8 cellular contexts compared by ENCODE assay signal in genomic region chr20:62651285-62652021, GRCh38. TPM values are rescaled to one million over a fixed set of nuclear protein-coding genes. Genes with fewer than 3 reads are reported as not detected.
DNase-seq lines count a peak whose midpoint lies in the region; ATAC-seq, FAIRE-seq and TF ChIP-seq lines count a peak whose summit lies in the region.

No MANE protein-coding gene starts in this region.

- intact Hi-C loops in esophagus muscularis mucosa (cut with DNase I) (loop anchor here (10.0 kb wide), 1 partner anchor 283 kb away; the partner anchor contains the start of gene GID8), gastrocnemius medialis (cut with DNase I; ENCODE audit: low total_unique reads) (loop anchor here (1.0 to 5.0 kb wide), 2 partner anchors 143 to 286 kb away; partner anchors contain the start of gene GID8)

- TF ChIP-seq POLR2A in esophagus muscularis mucosa (IDR thresholded peaks at IDR 0.05; ENCODE audit: low read depth) (no peak), gastrocnemius medialis (IDR thresholded peaks at IDR 0.05) (no peak)

- CTCF ChIA-PET in GM10248 (lab: Yijun Ruan, JAX) (interaction anchor here (0.8 to 1.6 kb wide), 9 partner anchors 9 to 242 kb away, joined by 3 to 8 read pairs (median 3); partner anchors contain the start of gene SLCO4A1), HEK293 (lab: Yijun Ruan, JAX) (interaction anchor here (0.6 to 2.0 kb wide), 3 partner anchors 15 to 242 kb away, joined by 3 to 4 read pairs (median 3); no protein-coding TSS in a partner anchor)

- ATAC-seq in gastrocnemius medialis: no peak

- DNase-seq in GM10248 (ENCODE audit: extremely low spot score) (peak; percentile 87), NCI-H1694 treated with DMSO at 0.1 percent for 48 hours (lab: John Stamatoyannopoulos, UW) (peak; percentile 50), esophagus muscularis mucosa (ENCODE audit: extremely low spot score) (no peak), gastrocnemius medialis (peak in 1 of 2 donors; percentile 59), RCC 7860 (ENCODE audit: low spot score) (no peak), NCI-H446 (lab: John Stamatoyannopoulos, UW) (no peak)
- DNase-seq in activated CD8-positive, alpha-beta memory T cell treated with anti-CD3 and anti-CD28 coated beads for 4 hours (ENCODE audit: low read depth in 2 of 2): peak; percentile 46 to 58

- no peak overlapping the region for H3K27ac ChIP-seq in HEK293 (ENCODE audit: extremely low read depth, low read depth, low read length)
- peak overlapping the region; percentile 93 to 94 (median 94) for H3K27ac ChIP-seq in esophagus muscularis mucosa (replicated peaks in 1 of 4)
- peak overlapping the region; percentile 87 to 95 (median 94) for H3K27ac ChIP-seq in gastrocnemius medialis

- H3K4me3 ChIP-seq in HEK293 (ENCODE audit: low read depth, low read length) (no peak overlapping the region), esophagus muscularis mucosa (peak overlapping the region; percentile 21 to 49 (median 40)), gastrocnemius medialis (peak overlapping the region in 3 of 4 donors; percentile 18 to 52 (median 19))

- in situ Hi-C loops in gastrocnemius medialis (cut with MboI; ENCODE audit: low sequenced_read_pairs in 4 of 4): loop anchor here in 1 of 4 donors (25.0 kb wide), 1 partner anchor 136 kb away; the partner anchor contains the start of gene MRGBP

- POLR2A ChIA-PET in GM10248 (lab: Yijun Ruan, JAX): interaction anchor here (0.8 to 2.5 kb wide), 3 partner anchors 9 to 143 kb away, joined by 3 to 14 read pairs (median 3); partner anchors contain the start of gene SLCO4A1
- POLR2A ChIA-PET in HEK293 (lab: Yijun Ruan, JAX): interaction anchor here (0.7 to 2.1 kb wide), 2 partner anchors 9 to 142 kb away, joined by 3 to 10 read pairs; partner anchors contain the start of gene SLCO4A1

- TF ChIP-seq CTCF in GM10248 (IDR thresholded peaks at IDR 0.05; ENCODE audit: control extremely low read depth, extremely low read depth, low read depth, missing control alignments) (no peak), HEK293 (tag by site-specific recombination; IDR thresholded peaks at IDR 0.05) (no peak), esophagus muscularis mucosa (IDR thresholded peaks at IDR 0.05) (no peak), gastrocnemius medialis (IDR thresholded peaks at IDR 0.05 in 4 of 5, conservative IDR thresholded peaks at IDR 0.05 in 1 of 5) (no peak)

- no peak for FAIRE-seq in RCC 7860 (lab: Jason Lieb, UNC)

- 64% methylated on average over 16 of the region's 24 CpGs for WGBS in esophagus muscularis mucosa

- H3K36me3 ChIP-seq in HEK293 (ENCODE audit: control insufficient read depth in 2 of 2, insufficient read depth in 1 of 2, low read length in 2 of 2) (peaks cover 0 to 5% of the 10 kb centered on the region in 2 experiments; a peak in 1 of 3 replicates), esophagus muscularis mucosa (peaks cover 0 to 58% (median 4%) of the 10 kb centered on the region in 4 donors), gastrocnemius medialis (no peaks in the 10 kb centered on the region)

- H3K27me3 ChIP-seq in esophagus muscularis mucosa (peaks cover 0 to 5% (median 0%) of the 10 kb centered on the region in 4 donors), gastrocnemius medialis (no peaks in the 10 kb centered on the region)

- peaks cover 9% of the 10 kb centered on the region for H3K4me1 ChIP-seq in HEK293 (ENCODE audit: control insufficient read depth, insufficient read depth, low read length)
- peaks cover 55 to 67% (median 60%) of the 10 kb centered on the region in 4 donors for H3K4me1 ChIP-seq in esophagus muscularis mucosa
- H3K4me1 ChIP-seq in gastrocnemius medialis: peaks cover 38 to 50% of the 10 kb centered on the region in 2 donors

- H3K9me3 ChIP-seq in HEK293 (ENCODE audit: control insufficient read depth, insufficient read depth, low read depth, low read length) (no peaks in the 10 kb centered on the region), esophagus muscularis mucosa (no peaks in the 10 kb centered on the region), gastrocnemius medialis (no peaks in the 10 kb centered on the region)

- no peak for TF ChIP-seq EP300 in esophagus muscularis mucosa (IDR thresholded peaks at IDR 0.05)

TF ChIP-seq in HEK293, 187 proteins besides CTCF, POLR2A, EP300 and RAD21 (continues in another document):
- TF ChIP-seq ZNF692 (tag by site-specific recombination; IDR thresholded peaks at IDR 0.05) (peak; percentile 94; the same call in 1 of the 2 replicates), HIC1 (tag by site-specific recombination; IDR thresholded peaks at IDR 0.05) (peak; percentile 18; the same call in 1 of the 2 replicates), ZNF324 (tag by site-specific recombination; IDR thresholded peaks at IDR 0.05) (0 out of 2 replicates have a peak, but pooled peaks have one; percentile 28), ZNF513 (tag by site-specific recombination; IDR thresholded peaks at IDR 0.05) (0 out of 2 replicates have a peak, but pooled peaks have one; percentile 31), ZNF398 (tag by site-specific recombination; IDR thresholded peaks at IDR 0.05) (0 out of 2 replicates have a peak, but pooled peaks have one; percentile 48), ZNF146 (tag by site-specific recombination; IDR thresholded peaks at IDR 0.05) (no peak), OSR2 (tag by site-specific recombination; IDR thresholded peaks at IDR 0.05) (peak; percentile 93), ZNF843 (tag by site-specific recombination; IDR thresholded peaks at IDR 0.05) (peak; percentile 66; the same call in 1 of the 2 replicates), KLF16 (tag by site-specific recombination; IDR thresholded peaks at IDR 0.05) (peak; percentile 60; the same call in 1 of the 2 replicates), ZNF571 (tag by site-specific recombination; IDR thresholded peaks at IDR 0.05) (no peak)

RNA-seq across cellular contexts. Expression of gene SLCO4A1, which starts 9.2 kb away (rescaled TPM):
- total RNA-seq in esophagus muscularis mucosa (10 to 100 TPM in 3 of 4 donors, 1 to 10 TPM in 1; 10.0 to 42.4 (median 30.1) TPM), gastrocnemius medialis (10 to 100 TPM; 20.4 to 26.9 (median 21.8) TPM)

RNA-seq across cellular contexts. Expression of gene NTSR1, which starts 57.2 kb away (rescaled TPM):
- total RNA-seq in esophagus muscularis mucosa (1 to 10 TPM in 1 of 4 donors, under 1 TPM in 3; 0.42 to 1.6 (median 0.80) TPM), gastrocnemius medialis (under 1 TPM in 2 of 4 donors, not detected in 2; 0.04 to 0.13 TPM)

Comparison
In these comparisons a context has a peak if more than half of its experiments do, and no peak if none do; other contexts are left out.
1. DNase-seq: peak in GM10248 (single experiment), NCI-H1694 treated with DMSO at 0.1 percent for 48 hours (single experiment) and activated CD8-positive, alpha-beta memory T cell treated with anti-CD3 and anti-CD28 coated beads for 4 hours (2 of 2); none in esophagus muscularis mucosa (single experiment), RCC 7860 (single experiment) and NCI-H446 (0 of 2).